8 cellular contexts compared by ENCODE assay signal in the genomic region with DNA sequence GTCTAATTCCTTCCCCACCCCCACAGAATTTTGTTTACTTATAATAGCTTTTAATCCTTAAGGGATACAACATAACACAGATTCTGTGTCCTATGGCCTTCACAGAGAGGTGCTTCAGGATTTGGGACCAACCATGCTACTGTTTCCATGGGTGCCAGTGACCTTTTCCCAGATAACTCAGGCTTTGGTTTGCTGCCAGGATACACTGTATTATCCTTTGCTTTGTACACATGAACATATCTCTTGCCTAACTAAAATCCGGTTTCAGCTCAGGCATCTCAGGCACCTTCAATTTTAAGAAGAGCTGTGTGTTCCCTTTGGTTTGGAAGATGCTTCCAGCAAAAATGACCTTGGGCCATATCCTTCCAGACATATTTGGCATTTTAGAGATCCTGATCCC.
"Had no signal": no experiment of that assay in that cellular context is flagged by ENCODE, and none has a peak within 500 bp of the region (broad histone marks: within the 10 kb centered on the region; RNA-seq: fewer than 3 reads in every experiment).

No MANE protein-coding gene starts in this region.

- H3K4me3 ChIP-seq: GM12878 had no signal

- FAIRE-seq: G401.6, GM12878, GM12891, GM12892, GM18507, GM19239 had no signal

- DNase-seq: GDM1, GF-D8 had no signal

- ATAC-seq: GM12878 had no signal
